8 cellular contexts compared by ENCODE assay signal in the genomic region with DNA sequence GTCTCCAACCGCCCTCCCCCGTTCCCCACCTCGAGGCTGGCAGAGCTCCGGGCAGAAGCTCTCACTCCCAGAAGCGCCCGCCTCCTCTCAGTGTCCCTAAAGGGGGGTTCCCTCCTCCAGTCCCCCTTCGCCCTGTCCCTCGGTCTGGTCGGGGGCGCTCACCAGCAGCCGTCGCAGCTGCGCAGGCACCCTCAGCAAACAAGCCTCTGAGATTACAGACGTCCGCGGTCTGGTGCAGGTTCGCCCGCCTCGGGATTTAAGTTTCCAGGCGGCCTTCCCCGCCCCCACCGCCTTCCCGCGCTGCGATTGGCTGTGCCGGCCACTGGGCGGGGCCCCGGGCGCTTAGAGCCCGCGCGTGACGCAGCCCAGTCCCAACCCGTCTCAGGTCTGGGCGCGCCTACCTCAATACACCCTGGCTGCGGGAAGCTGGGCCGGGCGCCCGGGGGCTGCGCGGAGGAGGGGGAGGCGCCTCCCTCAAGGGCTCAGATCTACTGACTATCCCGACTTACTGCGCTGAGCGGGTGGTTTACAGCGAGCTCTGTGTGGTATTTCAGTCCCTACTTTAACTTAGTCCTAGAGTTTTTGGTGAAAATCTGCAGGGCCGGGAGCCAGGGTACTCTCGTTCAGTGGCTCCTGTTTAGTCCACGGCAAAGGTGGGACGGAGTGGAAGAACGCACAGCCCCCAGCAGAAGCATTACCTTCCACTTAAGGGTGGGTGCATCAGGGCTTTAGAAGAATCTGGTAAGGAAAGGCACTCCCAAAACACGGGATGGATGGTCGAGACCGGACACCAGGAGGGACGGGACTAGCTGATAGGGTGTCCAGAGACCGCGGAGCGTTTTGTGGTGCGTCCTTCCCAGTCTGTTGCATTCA. TPM values are rescaled to one million over a fixed set of nuclear protein-coding genes. Genes with fewer than 3 reads are reported as not detected.
DNase-seq lines count a peak whose midpoint lies in the region; ATAC-seq and TF ChIP-seq lines count a peak whose summit lies in the region.

TSS of gene CTSV (minus strand) at position 234 of the 873 bp plus-strand sequence. CDS start 1,099 bp downstream, outside the sequence.

- no peak for TF ChIP-seq CTCF in lower leg skin (IDR thresholded peaks at IDR 0.05)

- DNase-seq in AG08396 (ENCODE audit: low spot score): peak; percentile 96
- DNase-seq in NCI-H510A treated with DMSO at 0.1 percent for 48 hours (lab: John Stamatoyannopoulos, UW): peak; percentile 92
- peak; percentile 68 for DNase-seq in activated CD4-positive, alpha-beta T cell treated with anti-CD3 and anti-CD28 coated beads, Interleukin-2, amount 50 U/mL, for 1 hour
- peak; percentile 27 to 89 for DNase-seq in dermis microvascular lymphatic vessel endothelial cell (ENCODE audit: low read depth in 2 of 2)
- DNase-seq in lower leg skin (ENCODE audit: low spot score in 2 of 2): peak; percentile 83 to 96
- peak; percentile 79 for DNase-seq in stimulated activated CD4-positive, alpha-beta T cell treated with anti-CD3 and anti-CD28 coated beads, Interleukin-4, amount 100 ng/mL, for 24 hours

- WGBS in lower leg skin, 2 donors: 2 to 3% methylated on average over 22 to 37 of the region's 60 CpGs

- H3K4me3 ChIP-seq in lower leg skin (ENCODE audit: low read depth, poor library complexity, severe bottlenecking): peak within 1 kb of the TSS; percentile 23

- intact Hi-C loops in lower leg skin (cut with DNase I; ENCODE audit: low total_unique reads): no loop called here

- peak; percentile 90 for ATAC-seq in HG03378 (IDR thresholded peaks at IDR 0.05; ENCODE audit: unreplicated experiment)

- TF ChIP-seq POLR2A in GM19099 (IDR thresholded peaks at IDR 0.05; ENCODE audit: extremely low read depth, insufficient read length, low read depth) (peak; percentile 10), lower leg skin (IDR thresholded peaks at IDR 0.05) (no peak)

RNA-seq across cellular contexts. Expression of gene CTSV, which starts in this region (rescaled TPM):
- 0.25 and 0.77 TPM in 2 replicates for total RNA-seq in dermis microvascular lymphatic vessel endothelial cell
- total RNA-seq in lower leg skin: 100 to 1,000 TPM in 2 of 4 donors, 10 to 100 TPM in 2; 49.1 to 208 (median 93.4) TPM

Comparison
In these comparisons a context has a peak if more than half of its experiments do, and no peak if none do; other contexts are left out.
1. Peak in every context shown above with its lines: DNase-seq, ATAC-seq and H3K4me3 ChIP-seq.
2. RNA of gene CTSV (total RNA-seq): 49.1 to 208 TPM in lower leg skin; 0.25 to 0.77 TPM in dermis microvascular lymphatic vessel endothelial cell; every median in the first group is over 10 times any median in the second.
3. Peak in DNase-seq in dermis microvascular lymphatic vessel endothelial cell; RNA of the gene not detected or under 1 TPM.